ENCODE assay signal across 1 cellular context in the genomic region with DNA sequence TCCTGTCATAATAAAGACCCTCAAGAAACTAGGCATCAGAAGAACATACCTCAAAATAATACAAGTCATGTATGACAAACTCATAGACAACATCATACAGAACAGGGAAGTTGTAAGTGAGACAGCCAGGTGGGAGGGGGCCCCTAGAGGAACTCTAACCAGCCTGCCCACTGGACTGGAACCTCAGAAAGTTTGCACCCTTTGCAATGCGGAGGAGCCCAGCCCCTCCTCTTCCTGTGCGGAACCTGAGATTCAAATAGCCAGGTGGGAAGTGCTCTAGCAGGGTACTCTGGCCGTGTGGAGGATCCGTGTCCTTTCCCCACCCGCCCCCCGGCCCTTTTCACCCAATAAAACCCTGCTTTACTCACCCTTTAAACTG.
TF ChIP-seq lines count a peak whose summit lies in the region.

No MANE protein-coding gene starts in this region.

TF ChIP-seq in GM12878, 131 proteins besides CTCF, POLR2A, EP300 and RAD21 (continued from another document and continues in another):
- TF ChIP-seq, protein P1, sequence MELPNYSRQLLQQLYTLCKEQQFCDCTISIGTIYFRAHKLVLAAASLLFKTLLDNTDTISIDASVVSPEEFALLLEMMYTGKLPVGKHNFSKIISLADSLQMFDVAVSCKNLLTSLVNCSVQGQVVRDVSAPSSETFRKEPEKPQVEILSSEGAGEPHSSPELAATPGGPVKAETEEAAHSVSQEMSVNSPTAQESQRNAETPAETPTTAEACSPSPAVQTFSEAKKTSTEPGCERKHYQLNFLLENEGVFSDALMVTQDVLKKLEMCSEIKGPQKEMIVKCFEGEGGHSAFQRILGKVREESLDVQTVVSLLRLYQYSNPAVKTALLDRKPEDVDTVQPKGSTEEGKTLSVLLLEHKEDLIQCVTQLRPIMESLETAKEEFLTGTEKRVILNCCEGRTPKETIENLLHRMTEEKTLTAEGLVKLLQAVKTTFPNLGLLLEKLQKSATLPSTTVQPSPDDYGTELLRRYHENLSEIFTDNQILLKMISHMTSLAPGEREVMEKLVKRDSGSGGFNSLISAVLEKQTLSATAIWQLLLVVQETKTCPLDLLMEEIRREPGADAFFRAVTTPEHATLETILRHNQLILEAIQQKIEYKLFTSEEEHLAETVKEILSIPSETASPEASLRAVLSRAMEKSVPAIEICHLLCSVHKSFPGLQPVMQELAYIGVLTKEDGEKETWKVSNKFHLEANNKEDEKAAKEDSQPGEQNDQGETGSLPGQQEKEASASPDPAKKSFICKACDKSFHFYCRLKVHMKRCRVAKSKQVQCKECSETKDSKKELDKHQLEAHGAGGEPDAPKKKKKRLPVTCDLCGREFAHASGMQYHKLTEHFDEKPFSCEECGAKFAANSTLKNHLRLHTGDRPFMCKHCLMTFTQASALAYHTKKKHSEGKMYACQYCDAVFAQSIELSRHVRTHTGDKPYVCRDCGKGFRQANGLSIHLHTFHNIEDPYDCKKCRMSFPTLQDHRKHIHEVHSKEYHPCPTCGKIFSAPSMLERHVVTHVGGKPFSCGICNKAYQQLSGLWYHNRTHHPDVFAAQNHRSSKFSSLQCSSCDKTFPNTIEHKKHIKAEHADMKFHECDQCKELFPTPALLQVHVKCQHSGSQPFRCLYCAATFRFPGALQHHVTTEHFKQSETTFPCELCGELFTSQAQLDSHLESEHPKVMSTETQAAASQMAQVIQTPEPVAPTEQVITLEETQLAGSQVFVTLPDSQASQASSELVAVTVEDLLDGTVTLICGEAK (IDR thresholded peaks at IDR 0.05; ENCODE audit: borderline replicate concordance): no peak; the same call in 1 of the 2 replicates
- TF ChIP-seq GATAD2B (conservative IDR thresholded peaks at IDR 0.05; ENCODE audit: low read depth): peak; percentile 58; the same call in 1 of the 2 replicates
- TF ChIP-seq BHLHE40 (IDR thresholded peaks at IDR 0.05; ENCODE audit: borderline replicate concordance in 1 of 2, low read depth in 2 of 2, low read length in 1 of 2): peak; percentile 6 to 40; a peak in 2 of 4 replicates
- no peak for TF ChIP-seq NRF1 (conservative IDR thresholded peaks at IDR 0.05; ENCODE audit: low read depth, low read length)
- TF ChIP-seq, protein P2, sequence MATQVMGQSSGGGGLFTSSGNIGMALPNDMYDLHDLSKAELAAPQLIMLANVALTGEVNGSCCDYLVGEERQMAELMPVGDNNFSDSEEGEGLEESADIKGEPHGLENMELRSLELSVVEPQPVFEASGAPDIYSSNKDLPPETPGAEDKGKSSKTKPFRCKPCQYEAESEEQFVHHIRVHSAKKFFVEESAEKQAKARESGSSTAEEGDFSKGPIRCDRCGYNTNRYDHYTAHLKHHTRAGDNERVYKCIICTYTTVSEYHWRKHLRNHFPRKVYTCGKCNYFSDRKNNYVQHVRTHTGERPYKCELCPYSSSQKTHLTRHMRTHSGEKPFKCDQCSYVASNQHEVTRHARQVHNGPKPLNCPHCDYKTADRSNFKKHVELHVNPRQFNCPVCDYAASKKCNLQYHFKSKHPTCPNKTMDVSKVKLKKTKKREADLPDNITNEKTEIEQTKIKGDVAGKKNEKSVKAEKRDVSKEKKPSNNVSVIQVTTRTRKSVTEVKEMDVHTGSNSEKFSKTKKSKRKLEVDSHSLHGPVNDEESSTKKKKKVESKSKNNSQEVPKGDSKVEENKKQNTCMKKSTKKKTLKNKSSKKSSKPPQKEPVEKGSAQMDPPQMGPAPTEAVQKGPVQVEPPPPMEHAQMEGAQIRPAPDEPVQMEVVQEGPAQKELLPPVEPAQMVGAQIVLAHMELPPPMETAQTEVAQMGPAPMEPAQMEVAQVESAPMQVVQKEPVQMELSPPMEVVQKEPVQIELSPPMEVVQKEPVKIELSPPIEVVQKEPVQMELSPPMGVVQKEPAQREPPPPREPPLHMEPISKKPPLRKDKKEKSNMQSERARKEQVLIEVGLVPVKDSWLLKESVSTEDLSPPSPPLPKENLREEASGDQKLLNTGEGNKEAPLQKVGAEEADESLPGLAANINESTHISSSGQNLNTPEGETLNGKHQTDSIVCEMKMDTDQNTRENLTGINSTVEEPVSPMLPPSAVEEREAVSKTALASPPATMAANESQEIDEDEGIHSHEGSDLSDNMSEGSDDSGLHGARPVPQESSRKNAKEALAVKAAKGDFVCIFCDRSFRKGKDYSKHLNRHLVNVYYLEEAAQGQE (IDR thresholded peaks at IDR 0.05; ENCODE audit: low read depth, low read length): no peak
- TF ChIP-seq, protein P3, sequence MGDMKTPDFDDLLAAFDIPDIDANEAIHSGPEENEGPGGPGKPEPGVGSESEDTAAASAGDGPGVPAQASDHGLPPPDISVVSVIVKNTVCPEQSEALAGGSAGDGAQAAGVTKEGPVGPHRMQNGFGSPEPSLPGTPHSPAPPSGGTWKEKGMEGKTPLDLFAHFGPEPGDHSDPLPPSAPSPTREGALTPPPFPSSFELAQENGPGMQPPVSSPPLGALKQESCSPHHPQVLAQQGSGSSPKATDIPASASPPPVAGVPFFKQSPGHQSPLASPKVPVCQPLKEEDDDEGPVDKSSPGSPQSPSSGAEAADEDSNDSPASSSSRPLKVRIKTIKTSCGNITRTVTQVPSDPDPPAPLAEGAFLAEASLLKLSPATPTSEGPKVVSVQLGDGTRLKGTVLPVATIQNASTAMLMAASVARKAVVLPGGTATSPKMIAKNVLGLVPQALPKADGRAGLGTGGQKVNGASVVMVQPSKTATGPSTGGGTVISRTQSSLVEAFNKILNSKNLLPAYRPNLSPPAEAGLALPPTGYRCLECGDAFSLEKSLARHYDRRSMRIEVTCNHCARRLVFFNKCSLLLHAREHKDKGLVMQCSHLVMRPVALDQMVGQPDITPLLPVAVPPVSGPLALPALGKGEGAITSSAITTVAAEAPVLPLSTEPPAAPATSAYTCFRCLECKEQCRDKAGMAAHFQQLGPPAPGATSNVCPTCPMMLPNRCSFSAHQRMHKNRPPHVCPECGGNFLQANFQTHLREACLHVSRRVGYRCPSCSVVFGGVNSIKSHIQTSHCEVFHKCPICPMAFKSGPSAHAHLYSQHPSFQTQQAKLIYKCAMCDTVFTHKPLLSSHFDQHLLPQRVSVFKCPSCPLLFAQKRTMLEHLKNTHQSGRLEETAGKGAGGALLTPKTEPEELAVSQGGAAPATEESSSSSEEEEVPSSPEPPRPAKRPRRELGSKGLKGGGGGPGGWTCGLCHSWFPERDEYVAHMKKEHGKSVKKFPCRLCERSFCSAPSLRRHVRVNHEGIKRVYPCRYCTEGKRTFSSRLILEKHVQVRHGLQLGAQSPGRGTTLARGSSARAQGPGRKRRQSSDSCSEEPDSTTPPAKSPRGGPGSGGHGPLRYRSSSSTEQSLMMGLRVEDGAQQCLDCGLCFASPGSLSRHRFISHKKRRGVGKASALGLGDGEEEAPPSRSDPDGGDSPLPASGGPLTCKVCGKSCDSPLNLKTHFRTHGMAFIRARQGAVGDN (IDR thresholded peaks at IDR 0.05): peak; percentile 40; the same call in 1 of the 2 replicates
- TF ChIP-seq SMAD1 (IDR thresholded peaks at IDR 0.05; ENCODE audit: low read depth, partially characterized antibody): no peak
- peak; percentile 70 for TF ChIP-seq GABPA (IDR thresholded peaks at IDR 0.05; ENCODE audit: low read depth)
- TF ChIP-seq, protein P4, sequence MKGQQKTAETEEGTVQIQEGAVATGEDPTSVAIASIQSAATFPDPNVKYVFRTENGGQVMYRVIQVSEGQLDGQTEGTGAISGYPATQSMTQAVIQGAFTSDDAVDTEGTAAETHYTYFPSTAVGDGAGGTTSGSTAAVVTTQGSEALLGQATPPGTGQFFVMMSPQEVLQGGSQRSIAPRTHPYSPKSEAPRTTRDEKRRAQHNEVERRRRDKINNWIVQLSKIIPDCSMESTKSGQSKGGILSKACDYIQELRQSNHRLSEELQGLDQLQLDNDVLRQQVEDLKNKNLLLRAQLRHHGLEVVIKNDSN (IDR thresholded peaks at IDR 0.05; ENCODE audit: borderline replicate concordance, extremely low read length, insufficient read depth, low read depth, low read length): no peak
- no peak for TF ChIP-seq NR2F1 (conservative IDR thresholded peaks at IDR 0.05)
- TF ChIP-seq, protein P5, sequence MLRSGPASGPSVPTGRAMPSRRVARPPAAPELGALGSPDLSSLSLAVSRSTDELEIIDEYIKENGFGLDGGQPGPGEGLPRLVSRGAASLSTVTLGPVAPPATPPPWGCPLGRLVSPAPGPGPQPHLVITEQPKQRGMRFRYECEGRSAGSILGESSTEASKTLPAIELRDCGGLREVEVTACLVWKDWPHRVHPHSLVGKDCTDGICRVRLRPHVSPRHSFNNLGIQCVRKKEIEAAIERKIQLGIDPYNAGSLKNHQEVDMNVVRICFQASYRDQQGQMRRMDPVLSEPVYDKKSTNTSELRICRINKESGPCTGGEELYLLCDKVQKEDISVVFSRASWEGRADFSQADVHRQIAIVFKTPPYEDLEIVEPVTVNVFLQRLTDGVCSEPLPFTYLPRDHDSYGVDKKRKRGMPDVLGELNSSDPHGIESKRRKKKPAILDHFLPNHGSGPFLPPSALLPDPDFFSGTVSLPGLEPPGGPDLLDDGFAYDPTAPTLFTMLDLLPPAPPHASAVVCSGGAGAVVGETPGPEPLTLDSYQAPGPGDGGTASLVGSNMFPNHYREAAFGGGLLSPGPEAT (IDR thresholded peaks at IDR 0.05; ENCODE audit: low read depth): no peak; the same call in 1 of the 2 replicates
- no peak; the same call in 1 of the 2 replicates for TF ChIP-seq MTA3 (IDR thresholded peaks at IDR 0.05; ENCODE audit: borderline replicate concordance, low read length)
- TF ChIP-seq, protein P6, sequence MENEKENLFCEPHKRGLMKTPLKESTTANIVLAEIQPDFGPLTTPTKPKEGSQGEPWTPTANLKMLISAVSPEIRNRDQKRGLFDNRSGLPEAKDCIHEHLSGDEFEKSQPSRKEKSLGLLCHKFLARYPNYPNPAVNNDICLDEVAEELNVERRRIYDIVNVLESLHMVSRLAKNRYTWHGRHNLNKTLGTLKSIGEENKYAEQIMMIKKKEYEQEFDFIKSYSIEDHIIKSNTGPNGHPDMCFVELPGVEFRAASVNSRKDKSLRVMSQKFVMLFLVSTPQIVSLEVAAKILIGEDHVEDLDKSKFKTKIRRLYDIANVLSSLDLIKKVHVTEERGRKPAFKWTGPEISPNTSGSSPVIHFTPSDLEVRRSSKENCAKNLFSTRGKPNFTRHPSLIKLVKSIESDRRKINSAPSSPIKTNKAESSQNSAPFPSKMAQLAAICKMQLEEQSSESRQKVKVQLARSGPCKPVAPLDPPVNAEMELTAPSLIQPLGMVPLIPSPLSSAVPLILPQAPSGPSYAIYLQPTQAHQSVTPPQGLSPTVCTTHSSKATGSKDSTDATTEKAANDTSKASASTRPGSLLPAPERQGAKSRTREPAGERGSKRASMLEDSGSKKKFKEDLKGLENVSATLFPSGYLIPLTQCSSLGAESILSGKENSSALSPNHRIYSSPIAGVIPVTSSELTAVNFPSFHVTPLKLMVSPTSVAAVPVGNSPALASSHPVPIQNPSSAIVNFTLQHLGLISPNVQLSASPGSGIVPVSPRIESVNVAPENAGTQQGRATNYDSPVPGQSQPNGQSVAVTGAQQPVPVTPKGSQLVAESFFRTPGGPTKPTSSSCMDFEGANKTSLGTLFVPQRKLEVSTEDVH (IDR thresholded peaks at IDR 0.05; ENCODE audit: low read depth, partially characterized antibody): no peak
- TF ChIP-seq EGR1 (IDR thresholded peaks at IDR 0.05; ENCODE audit: borderline replicate concordance in 1 of 2, low read depth in 2 of 2, low read length in 2 of 2): peak in 1 of 2 experiments; percentile 55; a peak in 1 of 3 replicates
- TF ChIP-seq, protein P7, sequence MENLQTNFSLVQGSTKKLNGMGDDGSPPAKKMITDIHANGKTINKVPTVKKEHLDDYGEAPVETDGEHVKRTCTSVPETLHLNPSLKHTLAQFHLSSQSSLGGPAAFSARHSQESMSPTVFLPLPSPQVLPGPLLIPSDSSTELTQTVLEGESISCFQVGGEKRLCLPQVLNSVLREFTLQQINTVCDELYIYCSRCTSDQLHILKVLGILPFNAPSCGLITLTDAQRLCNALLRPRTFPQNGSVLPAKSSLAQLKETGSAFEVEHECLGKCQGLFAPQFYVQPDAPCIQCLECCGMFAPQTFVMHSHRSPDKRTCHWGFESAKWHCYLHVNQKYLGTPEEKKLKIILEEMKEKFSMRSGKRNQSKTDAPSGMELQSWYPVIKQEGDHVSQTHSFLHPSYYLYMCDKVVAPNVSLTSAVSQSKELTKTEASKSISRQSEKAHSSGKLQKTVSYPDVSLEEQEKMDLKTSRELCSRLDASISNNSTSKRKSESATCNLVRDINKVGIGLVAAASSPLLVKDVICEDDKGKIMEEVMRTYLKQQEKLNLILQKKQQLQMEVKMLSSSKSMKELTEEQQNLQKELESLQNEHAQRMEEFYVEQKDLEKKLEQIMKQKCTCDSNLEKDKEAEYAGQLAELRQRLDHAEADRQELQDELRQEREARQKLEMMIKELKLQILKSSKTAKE (IDR thresholded peaks at IDR 0.05; ENCODE audit: low read depth, poor library complexity, severe bottlenecking): peak; percentile 75
- TF ChIP-seq BCL11A (IDR thresholded peaks at IDR 0.05; ENCODE audit: low read depth, low read length): peak; percentile 52; the same call in 1 of the 2 replicates
- TF ChIP-seq KAT2A (conservative IDR thresholded peaks at IDR 0.05; ENCODE audit: control insufficient read depth, low read depth, low read length): no peak
- peak; percentile 76 for TF ChIP-seq MTA2 (IDR thresholded peaks at IDR 0.05; ENCODE audit: low read depth)
- TF ChIP-seq, protein P8, sequence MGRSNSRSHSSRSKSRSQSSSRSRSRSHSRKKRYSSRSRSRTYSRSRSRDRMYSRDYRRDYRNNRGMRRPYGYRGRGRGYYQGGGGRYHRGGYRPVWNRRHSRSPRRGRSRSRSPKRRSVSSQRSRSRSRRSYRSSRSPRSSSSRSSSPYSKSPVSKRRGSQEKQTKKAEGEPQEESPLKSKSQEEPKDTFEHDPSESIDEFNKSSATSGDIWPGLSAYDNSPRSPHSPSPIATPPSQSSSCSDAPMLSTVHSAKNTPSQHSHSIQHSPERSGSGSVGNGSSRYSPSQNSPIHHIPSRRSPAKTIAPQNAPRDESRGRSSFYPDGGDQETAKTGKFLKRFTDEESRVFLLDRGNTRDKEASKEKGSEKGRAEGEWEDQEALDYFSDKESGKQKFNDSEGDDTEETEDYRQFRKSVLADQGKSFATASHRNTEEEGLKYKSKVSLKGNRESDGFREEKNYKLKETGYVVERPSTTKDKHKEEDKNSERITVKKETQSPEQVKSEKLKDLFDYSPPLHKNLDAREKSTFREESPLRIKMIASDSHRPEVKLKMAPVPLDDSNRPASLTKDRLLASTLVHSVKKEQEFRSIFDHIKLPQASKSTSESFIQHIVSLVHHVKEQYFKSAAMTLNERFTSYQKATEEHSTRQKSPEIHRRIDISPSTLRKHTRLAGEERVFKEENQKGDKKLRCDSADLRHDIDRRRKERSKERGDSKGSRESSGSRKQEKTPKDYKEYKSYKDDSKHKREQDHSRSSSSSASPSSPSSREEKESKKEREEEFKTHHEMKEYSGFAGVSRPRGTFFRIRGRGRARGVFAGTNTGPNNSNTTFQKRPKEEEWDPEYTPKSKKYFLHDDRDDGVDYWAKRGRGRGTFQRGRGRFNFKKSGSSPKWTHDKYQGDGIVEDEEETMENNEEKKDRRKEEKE (IDR thresholded peaks at IDR 0.05): no peak
- peak; percentile 85 for TF ChIP-seq TCF3 (IDR thresholded peaks at IDR 0.05; ENCODE audit: borderline replicate concordance, insufficient read depth, low read depth, low read length)
- peak; percentile 67 for TF ChIP-seq IKZF1 (conservative IDR thresholded peaks at IDR 0.05)
- TF ChIP-seq SPI1 (IDR thresholded peaks at IDR 0.05; ENCODE audit: borderline replicate concordance, insufficient read depth, low read depth, low read length): peak; percentile 74
- TF ChIP-seq MEF2A (IDR thresholded peaks at IDR 0.05; ENCODE audit: insufficient read depth, low read depth, low read length): peak; percentile 55; the same call in 1 of the 2 replicates
- TF ChIP-seq ZNF24 (IDR thresholded peaks at IDR 0.05): no peak
- no peak for TF ChIP-seq RELA (IDR thresholded peaks at IDR 0.05; ENCODE audit: borderline replicate concordance, partially characterized antibody)
- no peak for TF ChIP-seq BMI1 (IDR thresholded peaks at IDR 0.05; ENCODE audit: borderline replicate concordance)
